7 cellular contexts compared by ENCODE assay signal in genomic region chr19:35040826-35041547, GRCh38. TPM values are rescaled to one million over a fixed set of nuclear protein-coding genes. Genes with fewer than 3 reads are reported as not detected.
DNase-seq lines count a peak whose midpoint lies in the region; ATAC-seq, FAIRE-seq and TF ChIP-seq lines count a peak whose summit lies in the region.

No MANE protein-coding gene starts in this region.

- H2AFZ ChIP-seq in astrocyte (ENCODE audit: low read depth, low read length): no peak overlapping the region

- no peaks in the 10 kb centered on the region for H3K9me3 ChIP-seq in astrocyte (ENCODE audit: insufficient read depth, low read depth, low read length)
- H3K9me3 ChIP-seq in small intestine (ENCODE audit: control insufficient read depth, low read depth): no peaks in the 10 kb centered on the region
- no peaks in the 10 kb centered on the region for H3K9me3 ChIP-seq in A673 (ENCODE audit: low read depth, low read length, poor library complexity, severe bottlenecking)

- FAIRE-seq in astrocyte (lab: Jason Lieb, UNC) (no peak), small intestine (lab: Jason Lieb, UNC) (no peak)

- H3K4me3 Mint-ChIP-seq in astrocyte (ENCODE audit: unreplicated experiment): no peak overlapping the region

- 2 to 11% (median 6%) methylated on average over 24 to 36 of the region's 36 CpGs for WGBS in small intestine, 3 donors

- H3K4me2 ChIP-seq in astrocyte (ENCODE audit: low read length): peak overlapping the region; percentile 41

- H3K4me1 ChIP-seq in astrocyte (ENCODE audit: insufficient read depth, low read length) (peaks cover 3% of the 10 kb centered on the region), small intestine (ENCODE audit: control insufficient read depth in 2 of 2, insufficient read depth in 1 of 2, low read depth in 1 of 2, low read length in 1 of 2) (peaks cover 0 to 13% of the 10 kb centered on the region in 2 donors), A673 (ENCODE audit: insufficient read depth, low read length, poor library complexity, severe bottlenecking) (no peaks in the 10 kb centered on the region)

- no TSS peak for BruUV-seq in A673 (replicated peaks; lab: Mats Ljungman, UMichigan)

- TF ChIP-seq CTCF in astrocyte (IDR thresholded peaks at IDR 0.05; ENCODE audit: insufficient read depth, low read depth, low read length) (no peak), A673 (conservative IDR thresholded peaks at IDR 0.05; ENCODE audit: low read depth, low read length) (no peak)

- H3K27ac ChIP-seq in astrocyte (ENCODE audit: low read depth, low read length) (no peak overlapping the region), small intestine (ENCODE audit: low read depth in 1 of 2, low read length in 1 of 2) (peak overlapping the region in 1 of 2 donors; percentile 61), A673 (ENCODE audit: low read depth, low read length, poor library complexity, severe bottlenecking) (no peak overlapping the region)

- no peaks in the 10 kb centered on the region for H3K4me1 Mint-ChIP-seq in astrocyte (ENCODE audit: low read depth, unreplicated experiment)

- peak; percentile 86 for DNase-seq in NCI-H2196 treated with DMSO at 0.1 percent for 48 hours (lab: John Stamatoyannopoulos, UW; ENCODE audit: unreplicated experiment)
- DNase-seq in astrocyte (ENCODE audit: low read depth): no peak
- DNase-seq in islet precursor cell: peak; percentile 89
- peak; percentile 24 for DNase-seq in small intestine
- no peak for DNase-seq in NCI-H1417 treated with DMSO at 0.1 percent for 48 hours (lab: John Stamatoyannopoulos, UW)
- no peak for DNase-seq in A673 (ENCODE audit: low spot score)

- no peaks in the 10 kb centered on the region for H3K9me3 Mint-ChIP-seq in astrocyte (ENCODE audit: unreplicated experiment)

- intact Hi-C loops in A673 (cut with micrococcal nuclease; ENCODE audit: unreplicated experiment): no loop called here

- H4K20me1 ChIP-seq in astrocyte (ENCODE audit: insufficient read depth, low read length): no peaks in the 10 kb centered on the region

- no peak overlapping the region for H3K9ac ChIP-seq in astrocyte (ENCODE audit: low read length)

- no peak overlapping the region for H3K27ac Mint-ChIP-seq in astrocyte (ENCODE audit: unreplicated experiment)

- POLR2A ChIA-PET in A673 (lab: Charles Lee; ENCODE audit: low non-redundant PET): no interaction called here

- H3K79me2 ChIP-seq in astrocyte (ENCODE audit: insufficient read depth, low read length): no peaks in the 10 kb centered on the region

- CTCF ChIA-PET in A673 (lab: Charles Lee): no interaction called here

- H3K36me3 Mint-ChIP-seq in astrocyte (ENCODE audit: low read depth, unreplicated experiment): peaks cover 3% of the 10 kb centered on the region

- H3K4me3 ChIP-seq in astrocyte (ENCODE audit: insufficient read depth, low read depth, low read length) (no peak overlapping the region), small intestine (ENCODE audit: low read depth in 1 of 2, low read length in 2 of 2) (peak overlapping the region in 1 of 2 donors; percentile 5), A673 (ENCODE audit: low read depth, low read length, poor library complexity, severe bottlenecking) (no peak overlapping the region)

- H3K27me3 ChIP-seq in astrocyte (ENCODE audit: insufficient read depth, low read length) (peaks cover 2% of the 10 kb centered on the region), small intestine (ENCODE audit: control insufficient read depth in 2 of 2, insufficient read depth in 2 of 2, low read length in 2 of 2) (no peaks in the 10 kb centered on the region), A673 (replicated peaks; ENCODE audit: insufficient read depth, low read depth, low read length, poor library complexity) (no peaks in the 10 kb centered on the region)

- H3K36me3 ChIP-seq in astrocyte (ENCODE audit: insufficient read depth, low read length): no peaks in the 10 kb centered on the region
- H3K36me3 ChIP-seq in small intestine (ENCODE audit: control insufficient read depth in 2 of 2, insufficient read depth in 2 of 2, low read length in 2 of 2): no peaks in the 10 kb centered on the region
- H3K36me3 ChIP-seq in A673 (ENCODE audit: insufficient read depth, low read length, poor library complexity, severe bottlenecking): no peaks in the 10 kb centered on the region

- H3K27me3 Mint-ChIP-seq in astrocyte (ENCODE audit: low read depth, unreplicated experiment): peaks cover 34% of the 10 kb centered on the region

- no peak for ATAC-seq in HG03159 (IDR thresholded peaks at IDR 0.05; ENCODE audit: unreplicated experiment)

RNA-seq across cellular contexts. Expression of gene HPN, which starts 0.5 kb away (rescaled TPM):
- total RNA-seq in astrocyte: 0.31 and 0.73 TPM in 2 replicates
- 1 to 10 TPM in 1 of 3 donors, not detected in 2; 1.8 TPM for polyA plus RNA-seq in small intestine
- not detected in 2 replicates for total RNA-seq in A673 (2021)

RNA-seq across cellular contexts. Expression of gene SCN1B, which starts 10.7 kb away (rescaled TPM):
- total RNA-seq in astrocyte (2.1 and 3.0 TPM in 2 replicates), A673 (2021) (2.0 and 2.3 TPM in 2 replicates)
- 10 to 100 TPM in 1 of 3 donors, 1 to 10 TPM in 1, not detected in 1; 2.4 to 10.1 TPM for polyA plus RNA-seq in small intestine

RNA-seq across cellular contexts. Expression of gene GRAMD1A, which starts 40.9 kb away (rescaled TPM):
- total RNA-seq in astrocyte (64.6 and 67.4 TPM in 2 replicates), A673 (2021) (87.3 and 101 TPM in 2 replicates)
- polyA plus RNA-seq in small intestine: 10 to 100 TPM in 1 of 3 donors, 1 to 10 TPM in 2; 2.0 to 36.3 (median 8.4) TPM

Comparison
In these comparisons a context has a peak if more than half of its experiments do, and no peak if none do; other contexts are left out.
1. DNase-seq: peak in NCI-H2196 treated with DMSO at 0.1 percent for 48 hours (single experiment), islet precursor cell (single experiment) and small intestine (single experiment); none in astrocyte (single experiment), NCI-H1417 treated with DMSO at 0.1 percent for 48 hours (single experiment) and A673 (single experiment).